ENCODE assay signal across 27 cellular contexts in genomic region chrX:5724123-5724522, GRCh38.
"Had no signal": no experiment of that assay in that cellular context is flagged by ENCODE, and none has a peak within 500 bp of the region (broad histone marks: within the 10 kb centered on the region; RNA-seq: fewer than 3 reads in every experiment).

No MANE protein-coding gene starts in this region.

- ATAC-seq: activated CD4-positive, alpha-beta T cell treated with anti-CD3 and anti-CD28 coated beads for 36 hours; activated CD8-positive, alpha-beta memory T cell treated with anti-CD3 and anti-CD28 coated beads, Interleukin-2, amount 10 ng/mL, durations not matched to agents 7 days and 5 days; activated CD8-positive, alpha-beta T cell treated with anti-CD3 and anti-CD28 coated beads, Interleukin-2, amount 10 ng/mL, durations not matched to agents 7 days and 5 days; activated naive CD4-positive, alpha-beta T cell treated with anti-CD3 and anti-CD28 coated beads, Interleukin-2, amount 50 U/mL, for 72 hours; activated T-cell treated with anti-CD3 and anti-CD28 coated beads, Interleukin-2, amount 50 U/mL, for 72 hours; esophagus mucosa had no signal

- H3K27ac ChIP-seq: ascending aorta, brain microvascular endothelial cell, colonic mucosa, dorsolateral prefrontal cortex had no signal

- H3K36me3 ChIP-seq: ascending aorta, brain microvascular endothelial cell, colonic mucosa had no signal

- H3K9me3 ChIP-seq: ascending aorta, colonic mucosa had no signal

- H3K4me1 ChIP-seq: ascending aorta, colonic mucosa had no signal

- DNase-seq: activated CD4-positive, alpha-beta memory T cell treated with anti-CD3 and anti-CD28 coated beads for 36 hours; activated CD4-positive, alpha-beta T cell treated with anti-CD3 and anti-CD28 coated beads for 36 hours; activated CD4-positive, alpha-beta T cell treated with anti-CD3 and anti-CD28 coated beads, Interleukin-2, amount 10 ng/mL, durations not matched to agents 24 days and 14 days; activated CD4-positive, CD25-positive, alpha-beta regulatory T cell; activated CD4-positive, CD25-positive, alpha-beta regulatory T cell treated with anti-CD3 and anti-CD28 coated beads, Interleukin-2, amount 50 U/mL, for 72 hours; activated CD8-positive, alpha-beta memory T cell treated with anti-CD3 and anti-CD28 coated beads, Interleukin-2, amount 10 ng/mL, durations not matched to agents 7 days and 5 days; activated CD8-positive, alpha-beta memory T cell treated with anti-CD3 and anti-CD28 coated beads, Interleukin-2, amount 50 U/mL, for 4 hours; activated CD8-positive, alpha-beta T cell treated with anti-CD3 and anti-CD28 coated beads, Interleukin-2, amount 10 ng/mL, durations not matched to agents 7 days and 5 days; activated gamma-delta T cell; activated naive CD4-positive, alpha-beta T cell; activated naive CD4-positive, alpha-beta T cell treated with anti-CD3 and anti-CD28 coated beads, Interleukin-2, amount 10 ng/mL, durations not matched to agents 7 days and 5 days; activated naive CD8-positive, alpha-beta T cell treated with anti-CD3 and anti-CD28 coated beads, Interleukin-2, amount 10 ng/mL, durations not matched to agents 7 days and 5 days; activated T-cell treated with anti-CD3 and anti-CD28 coated beads, Interleukin-2, amount 50 U/mL, for 24 hours; activated T-cell treated with anti-CD3 and anti-CD28 coated beads, Interleukin-2, amount 50 U/mL, for 72 hours; brain microvascular endothelial cell; caudate nucleus; colonic mucosa; dorsolateral prefrontal cortex; effector memory CD4-positive, alpha-beta T cell; endodermal cell; foreskin fibroblast; head of caudate nucleus; T-helper 2 cell had no signal

- H3K27me3 ChIP-seq: ascending aorta, brain microvascular endothelial cell, colonic mucosa had no signal

- H3K4me3 ChIP-seq: colonic mucosa had no signal

- FAIRE-seq: frontal cortex had no signal
